ENCODE assay signal across 38 cellular contexts in the genomic region with DNA sequence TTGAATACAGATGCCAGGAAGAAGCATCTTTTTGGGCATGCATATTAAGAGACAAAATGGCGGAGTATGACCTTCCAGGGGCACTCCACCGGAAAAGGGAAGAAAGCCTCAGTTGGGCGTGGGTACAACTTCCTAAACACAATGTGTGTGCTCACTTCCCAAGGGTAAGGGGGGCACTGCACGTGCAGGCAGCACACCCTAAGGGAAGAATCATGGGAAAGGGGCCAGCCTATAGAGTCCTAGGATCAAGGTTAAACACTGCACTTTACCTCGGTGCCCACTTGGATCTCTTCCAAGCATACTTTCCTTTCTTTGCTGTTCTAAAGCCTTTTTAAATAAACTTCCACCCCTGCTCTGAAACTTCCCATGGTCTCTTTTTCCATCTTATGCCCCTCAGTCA. TPM values are rescaled to one million over a fixed set of nuclear protein-coding genes. Genes with fewer than 3 reads are reported as not detected.
"Had no signal": no experiment of that assay in that cellular context is flagged by ENCODE, and none has a peak within 500 bp of the region (broad histone marks: within the 10 kb centered on the region; RNA-seq: fewer than 3 reads in every experiment).

No MANE protein-coding gene starts in this region.

- H3K27ac ChIP-seq: adrenal gland, body of pancreas, brain microvascular endothelial cell, breast epithelium, VCaP had no signal

- H3K27me3 ChIP-seq: adrenal gland, body of pancreas, brain microvascular endothelial cell, breast epithelium had no signal

- H3K4me1 Mint-ChIP-seq: activated CD4-positive, alpha-beta memory T cell treated with anti-CD3 and anti-CD28 coated beads, Interleukin-2, amount 10 ng/mL, durations not matched to agents 7 days and 5 days; activated CD4-positive, alpha-beta T cell treated with anti-CD3 and anti-CD28 coated beads for 36 hours; activated CD4-positive, alpha-beta T cell treated with anti-CD3 and anti-CD28 coated beads, Interleukin-2, amount 10 ng/mL, durations not matched to agents 7 days and 5 days; activated CD8-positive, alpha-beta memory T cell treated with anti-CD3 and anti-CD28 coated beads, Interleukin-2, amount 10 ng/mL, durations not matched to agents 7 days and 5 days; activated naive CD4-positive, alpha-beta T cell treated with anti-CD3 and anti-CD28 coated beads, Interleukin-2, amount 10 ng/mL, durations not matched to agents 7 days and 5 days; activated naive CD4-positive, alpha-beta T cell treated with anti-CD3 and anti-CD28 coated beads, Interleukin-2, amount 50 U/mL, for 24 hours had no signal

- DNase-seq: activated CD4-positive, alpha-beta memory T cell treated with anti-CD3 and anti-CD28 coated beads, Interleukin-2, amount 10 ng/mL, durations not matched to agents 7 days and 5 days; activated CD4-positive, alpha-beta T cell treated with anti-CD3 and anti-CD28 coated beads for 1 hour; activated CD4-positive, alpha-beta T cell treated with anti-CD3 and anti-CD28 coated beads for 36 hours; activated CD4-positive, alpha-beta T cell treated with anti-CD3 and anti-CD28 coated beads for 48 hours; activated CD4-positive, alpha-beta T cell treated with anti-CD3 and anti-CD28 coated beads, Interleukin-2, amount 10 ng/mL, durations not matched to agents 7 days and 5 days; activated CD4-positive, alpha-beta T cell treated with anti-CD3 and anti-CD28 coated beads, Interleukin-2, amount 50 U/mL, for 48 hours; activated CD4-positive, CD25-positive, alpha-beta regulatory T cell; activated CD8-positive, alpha-beta memory T cell treated with anti-CD3 and anti-CD28 coated beads for 24 hours; activated CD8-positive, alpha-beta memory T cell treated with anti-CD3 and anti-CD28 coated beads, Interleukin-2, amount 10 ng/mL, durations not matched to agents 7 days and 5 days; activated CD8-positive, alpha-beta memory T cell treated with anti-CD3 and anti-CD28 coated beads, Interleukin-2, amount 50 U/mL, for 48 hours; activated CD8-positive, alpha-beta T cell treated with anti-CD3 and anti-CD28 coated beads, Interleukin-2, amount 10 ng/mL, durations not matched to agents 7 days and 5 days; activated effector memory CD4-positive, alpha-beta T cell treated with Interleukin-2 at 50 U/mL for 16 hours; activated gamma-delta T cell; activated naive CD4-positive, alpha-beta T cell treated with anti-CD3 and anti-CD28 coated beads, Interleukin-2, amount 10 ng/mL, durations not matched to agents 7 days and 5 days; activated naive CD4-positive, alpha-beta T cell treated with Interleukin-2 at 50 U/mL for 16 hours; activated T-cell treated with anti-CD3 and anti-CD28 coated beads, Interleukin-2, amount 50 U/mL, for 24 hours; activated T-cell treated with anti-CD3 and anti-CD28 coated beads, Interleukin-2, amount 50 U/mL, for 48 hours; adrenal gland; amniotic stem cell; aorta; body of pancreas; brain microvascular endothelial cell; central memory CD4-positive, alpha-beta T cell; T-helper 1 cell; T-helper 2 cell; T-helper 9 cell had no signal

- H3K9me3 Mint-ChIP-seq: activated T-helper 1 cell treated with anti-CD3 and anti-CD28 coated beads, Interleukin-12 subunit alpha, Interleukin-12 subunit beta, Interleukin-2, Interleukin-4 antibody, amounts not matched to agents 30 ng/mL and 10 ng/mL and 1 ng/mL, durations not matched to agents 14 hours and 24 hours and 36 hours had no signal

- H3K36me3 ChIP-seq: adrenal gland, brain microvascular endothelial cell, breast epithelium had no signal

- H3K4me1 ChIP-seq: adrenal gland, body of pancreas, breast epithelium had no signal

- H3K36me3 Mint-ChIP-seq: activated CD8-positive, alpha-beta memory T cell treated with anti-CD3 and anti-CD28 coated beads, Interleukin-2, amount 10 ng/mL, durations not matched to agents 7 days and 5 days; activated naive CD4-positive, alpha-beta T cell treated with anti-CD3 and anti-CD28 coated beads, Interleukin-2, amount 10 ng/mL, durations not matched to agents 7 days and 5 days had no signal

- H3K4me3 Mint-ChIP-seq: activated CD4-positive, alpha-beta memory T cell treated with anti-CD3 and anti-CD28 coated beads, Interleukin-2, amount 10 ng/mL, durations not matched to agents 7 days and 5 days; activated CD4-positive, alpha-beta T cell treated with anti-CD3 and anti-CD28 coated beads for 36 hours; activated CD4-positive, alpha-beta T cell treated with anti-CD3 and anti-CD28 coated beads, Interleukin-2, amount 10 ng/mL, durations not matched to agents 7 days and 5 days; activated CD8-positive, alpha-beta memory T cell treated with anti-CD3 and anti-CD28 coated beads, Interleukin-2, amount 10 ng/mL, durations not matched to agents 7 days and 5 days; activated CD8-positive, alpha-beta T cell treated with anti-CD3 and anti-CD28 coated beads, Interleukin-2, amount 10 ng/mL, durations not matched to agents 7 days and 5 days; activated naive CD4-positive, alpha-beta T cell treated with anti-CD3 and anti-CD28 coated beads, Interleukin-2, amount 10 ng/mL, durations not matched to agents 7 days and 5 days; activated naive CD4-positive, alpha-beta T cell treated with anti-CD3 and anti-CD28 coated beads, Interleukin-2, amount 50 U/mL, for 24 hours; activated naive CD8-positive, alpha-beta T cell; activated T-cell treated with anti-CD3 and anti-CD28 coated beads, Interleukin-2, amount 50 U/mL, for 24 hours; activated T-helper 1 cell treated with anti-CD3 and anti-CD28 coated beads, Interleukin-12 subunit alpha, Interleukin-12 subunit beta, Interleukin-2, Interleukin-4 antibody, amounts not matched to agents 30 ng/mL and 10 ng/mL and 1 ng/mL, durations not matched to agents 14 hours and 24 hours and 36 hours; T-helper 1 cell treated with Interleukin-12 subunit alpha and Interleukin-12 subunit beta and Interleukin-4 antibody, amounts not matched to agents 30 μg/mL and 1 μg/mL, for 36 hours; T-helper 2 cell treated with Interferon-gamma antibody and Interleukin-4, amounts not matched to agents 5 μg/mL and 100 μg/mL, for 36 hours; WTC11 had no signal

- H3K4me3 ChIP-seq: adrenal gland, body of pancreas, breast epithelium had no signal

- H3K27ac Mint-ChIP-seq: activated CD4-positive, alpha-beta memory T cell treated with anti-CD3 and anti-CD28 coated beads, Interleukin-2, amount 10 ng/mL, durations not matched to agents 7 days and 5 days; activated CD4-positive, alpha-beta T cell treated with anti-CD3 and anti-CD28 coated beads for 36 hours; activated CD4-positive, alpha-beta T cell treated with anti-CD3 and anti-CD28 coated beads, Interleukin-2, amount 10 ng/mL, durations not matched to agents 7 days and 5 days; activated CD8-positive, alpha-beta memory T cell treated with anti-CD3 and anti-CD28 coated beads, Interleukin-2, amount 10 ng/mL, durations not matched to agents 7 days and 5 days; activated CD8-positive, alpha-beta T cell treated with anti-CD3 and anti-CD28 coated beads, Interleukin-2, amount 10 ng/mL, durations not matched to agents 7 days and 5 days; activated naive CD4-positive, alpha-beta T cell treated with anti-CD3 and anti-CD28 coated beads, Interleukin-2, amount 10 ng/mL, durations not matched to agents 7 days and 5 days; activated naive CD4-positive, alpha-beta T cell treated with anti-CD3 and anti-CD28 coated beads, Interleukin-2, amount 50 U/mL, for 24 hours; activated naive CD8-positive, alpha-beta T cell; activated T-cell treated with anti-CD3 and anti-CD28 coated beads, Interleukin-2, amount 50 U/mL, for 24 hours; activated T-helper 1 cell treated with anti-CD3 and anti-CD28 coated beads, Interleukin-12 subunit alpha, Interleukin-12 subunit beta, Interleukin-2, Interleukin-4 antibody, amounts not matched to agents 30 ng/mL and 10 ng/mL and 1 ng/mL, durations not matched to agents 14 hours and 24 hours and 36 hours; activated T-helper 2 cell treated with anti-CD3 and anti-CD28 coated beads, Interferon-gamma antibody, Interleukin-2, Interleukin-4, amounts not matched to agents 10 μg/mL and 5 μg/mL and 100 μg/mL, durations not matched to agents 14 hours and 24 hours and 36 hours; T-helper 1 cell treated with Interleukin-12 subunit alpha and Interleukin-12 subunit beta and Interleukin-4 antibody, amounts not matched to agents 30 μg/mL and 1 μg/mL, for 36 hours; T-helper 2 cell treated with Interferon-gamma antibody and Interleukin-4, amounts not matched to agents 5 μg/mL and 100 μg/mL, for 36 hours; WTC11 had no signal

- H3K9me3 ChIP-seq: adrenal gland, body of pancreas, breast epithelium had no signal

RNA-seq across cellular contexts. Expression of gene OR6J1, which starts 14.8 kb away (rescaled TPM):
- total RNA-seq: activated CD4-positive, alpha-beta memory T cell treated with anti-CD3 and anti-CD28 coated beads, Interleukin-2, amount 10 ng/mL, durations not matched to agents 7 days and 5 days; activated CD4-positive, alpha-beta T cell treated with anti-CD3 and anti-CD28 coated beads for 36 hours; activated CD4-positive, alpha-beta T cell treated with anti-CD3 and anti-CD28 coated beads, Interleukin-2, amount 10 ng/mL, durations not matched to agents 7 days and 5 days; activated CD8-positive, alpha-beta memory T cell treated with anti-CD3 and anti-CD28 coated beads, Interleukin-2, amount 10 ng/mL, durations not matched to agents 7 days and 5 days; activated CD8-positive, alpha-beta T cell treated with anti-CD3 and anti-CD28 coated beads, Interleukin-2, amount 10 ng/mL, durations not matched to agents 7 days and 5 days; activated T-helper 1 cell treated with anti-CD3 and anti-CD28 coated beads, Interleukin-12 subunit alpha, Interleukin-12 subunit beta, Interleukin-2, Interleukin-4 antibody, amounts not matched to agents 30 ng/mL and 10 ng/mL and 1 ng/mL, durations not matched to agents 14 hours and 24 hours and 36 hours; activated T-helper 2 cell treated with anti-CD3 and anti-CD28 coated beads, Interferon-gamma antibody, Interleukin-2, Interleukin-4, amounts not matched to agents 10 μg/mL and 5 μg/mL and 100 μg/mL, durations not matched to agents 14 hours and 24 hours and 36 hours; adrenal gland; aorta; astrocyte; body of pancreas; breast epithelium; cardiac septum; cerebellum; WTC11 had no signal
- polyA plus RNA-seq: adrenal gland, aorta had no signal
